In genomic region chr5:107391787-107392186, GRCh38 we compare ENCODE assay signal across 19 cellular contexts.
A peak's percentile ranks its signal among the peaks of the same experiment; 100 is the strongest.
DNase-seq lines count a peak whose midpoint lies in the region; ATAC-seq, FAIRE-seq and TF ChIP-seq lines count a peak whose summit lies in the region.
"Had no signal": no experiment of that assay in that cellular context is flagged by ENCODE, and none has a peak within 500 bp of the region (broad histone marks: within the 10 kb centered on the region; RNA-seq: fewer than 3 reads in every experiment).

No MANE protein-coding gene starts in this region.

- H2AK5ac ChIP-seq in IMR-90 (ENCODE audit: low read depth, low read length) = no peak overlapping the region
- H2AK5ac ChIP-seq in mesendoderm (ENCODE audit: low read length) = no peak overlapping the region

- H3K4me3 ChIP-seq in IMR-90 (ENCODE audit: insufficient read depth, low read depth, low read length) (no peak overlapping the region), GM12878 (no peak overlapping the region), mesendoderm (ENCODE audit: low read length) (no peak overlapping the region), GM23338 (no peak overlapping the region)

- FAIRE-seq in GM12878 (lab: Jason Lieb, UNC) = no peak
- FAIRE-seq: GM12891, H54, HTR-8/SVneo had no signal

- peaks cover 0 to 6% (median 2%) of the 10 kb centered on the region in 3 donors for H3K27me3 Mint-ChIP-seq in CD14-positive monocyte (ENCODE audit: low read depth in 3 of 3)
- H3K27me3 Mint-ChIP-seq in GM23338 (ENCODE audit: insufficient read depth, low read depth, poor library complexity) = no peaks in the 10 kb centered on the region
- H3K27me3 Mint-ChIP-seq: CD4-positive, alpha-beta memory T cell had no signal

- H2AFZ ChIP-seq in IMR-90 (replicated peaks; ENCODE audit: low read length, poor library complexity) = no peak overlapping the region
- no peak overlapping the region for H2AFZ ChIP-seq in GM12878 (ENCODE audit: control insufficient read depth, low read depth, low read length)
- H2AFZ ChIP-seq in GM23338 = no peak overlapping the region

- intact Hi-C loops in CD14-positive monocyte (cut with micrococcal nuclease) (no loop called here), IMR-90 (cut with micrococcal nuclease) (no loop called here), GM12878 (cut with micrococcal nuclease; ENCODE audit: unreplicated experiment) (no loop called here)

- no peak overlapping the region for H4K5ac ChIP-seq in IMR-90 (ENCODE audit: low read depth, low read length)
- H4K5ac ChIP-seq in mesendoderm (ENCODE audit: low read length) = no peak overlapping the region

- H3K27ac ChIP-seq in IMR-90 (ENCODE audit: insufficient read depth, low read length) (no peak overlapping the region), GM12878 (ENCODE audit: control insufficient read depth, insufficient read depth) (no peak overlapping the region), mesendoderm (ENCODE audit: low read depth, low read length) (no peak overlapping the region), GM23338 (ENCODE audit: low read depth) (no peak overlapping the region)
- H3K27ac ChIP-seq: C4-2B had no signal

- TF ChIP-seq POLR2A in IMR-90 (IDR thresholded peaks at IDR 0.05; ENCODE audit: low read depth, low read length) (no peak), GM12878 (IDR thresholded peaks at IDR 0.05; ENCODE audit: low read depth, low read length) (no peak)

- H3K18ac ChIP-seq in IMR-90 (ENCODE audit: low read depth, low read length) (no peak overlapping the region), mesendoderm (ENCODE audit: low read length) (peak overlapping the region; percentile 66)

- H3K14ac ChIP-seq in IMR-90 (replicated peaks; ENCODE audit: low read depth, low read length) = no peak overlapping the region

- H2BK20ac ChIP-seq in IMR-90 (ENCODE audit: low read depth, low read length) = peak overlapping the region; percentile 31; the same call in 1 of the 2 replicates

- H3K9me3 ChIP-seq in IMR-90 (ENCODE audit: control insufficient read depth, insufficient read depth, low read length) (no peaks in the 10 kb centered on the region), GM12878 (replicated peaks; ENCODE audit: control insufficient read depth, insufficient read depth, low read length) (no peaks in the 10 kb centered on the region; the same call in 2 of the 3 replicates)
- H3K9me3 ChIP-seq: BE2C had no signal

- H4K8ac ChIP-seq in IMR-90 (ENCODE audit: low read depth in 2 of 2, low read length in 2 of 2) (no peak overlapping the region), mesendoderm (ENCODE audit: low read depth, low read length) (no peak overlapping the region)

- H2BK120ac ChIP-seq in IMR-90 (ENCODE audit: low read depth, low read length) = no peak overlapping the region
- no peak overlapping the region for H2BK120ac ChIP-seq in mesendoderm (ENCODE audit: low read depth, low read length)

- H3K27me3 ChIP-seq in IMR-90 (ENCODE audit: control insufficient read depth, insufficient read depth, low read length) (no peaks in the 10 kb centered on the region), GM12878 (replicated peaks in 1 of 2; ENCODE audit: control insufficient read depth in 2 of 2, insufficient read depth in 2 of 2, low read length in 1 of 2) (no peaks in the 10 kb centered on the region), mesendoderm (ENCODE audit: insufficient read depth, low read length, poor library complexity) (no peaks in the 10 kb centered on the region), GM23338 (ENCODE audit: insufficient read depth) (no peaks in the 10 kb centered on the region)
- H3K27me3 ChIP-seq: BE2C had no signal

- no peaks in the 10 kb centered on the region for H3K79me2 ChIP-seq in GM12878 (ENCODE audit: control insufficient read depth, insufficient read depth, low read length)
- no peaks in the 10 kb centered on the region for H3K79me2 ChIP-seq in mesendoderm (ENCODE audit: control insufficient read depth, insufficient read depth, low read length)
- no peaks in the 10 kb centered on the region for H3K79me2 ChIP-seq in GM23338 (replicated peaks; ENCODE audit: insufficient read depth)

- peaks cover 32% of the 10 kb centered on the region for H3K4me1 Mint-ChIP-seq in CD14-positive monocyte
- peaks cover 66% of the 10 kb centered on the region for H3K4me1 Mint-ChIP-seq in GM23338

- peaks cover 7% of the 10 kb centered on the region; the same call in 1 of the 2 replicates for H3K9me1 ChIP-seq in IMR-90 (ENCODE audit: insufficient read depth, low read length)

- H2BK15ac ChIP-seq in IMR-90 (ENCODE audit: low read depth, low read length) (0 out of 3 replicates have a peak overlapping the region, but pooled peaks have one; percentile 20), mesendoderm (replicated peaks; ENCODE audit: low read depth) (no peak overlapping the region)

- H3K4me2 ChIP-seq in IMR-90 (ENCODE audit: low read depth, low read length) (no peak overlapping the region), GM12878 (ENCODE audit: control insufficient read depth, insufficient read depth) (no peak overlapping the region), mesendoderm (ENCODE audit: low read length) (no peak overlapping the region), GM23338 (no peak overlapping the region)

- no peaks in the 10 kb centered on the region for H3K36me3 Mint-ChIP-seq in CD14-positive monocyte
- H3K36me3 Mint-ChIP-seq in GM23338 (ENCODE audit: low read depth) = no peaks in the 10 kb centered on the region
- H3K36me3 Mint-ChIP-seq: CD4-positive, alpha-beta memory T cell had no signal

- H2AK9ac ChIP-seq in IMR-90 (replicated peaks; ENCODE audit: low read depth, low read length, poor library complexity) = no peak overlapping the region

- H3K36me3 ChIP-seq in IMR-90 (ENCODE audit: control insufficient read depth, insufficient read depth, low read length) = no peaks in the 10 kb centered on the region
- H3K36me3 ChIP-seq in GM12878 (ENCODE audit: control insufficient read depth in 2 of 2, insufficient read depth in 2 of 2, low read length in 1 of 2) = no peaks in the 10 kb centered on the region
- no peaks in the 10 kb centered on the region for H3K36me3 ChIP-seq in mesendoderm (ENCODE audit: control insufficient read depth, insufficient read depth, low read length)
- H3K36me3 ChIP-seq in GM23338 (ENCODE audit: insufficient read depth) = no peaks in the 10 kb centered on the region
- H3K36me3 ChIP-seq: BE2C had no signal

- H3K4me3 Mint-ChIP-seq in CD14-positive monocyte (no peak overlapping the region), GM23338 (no peak overlapping the region)
- H3K4me3 Mint-ChIP-seq: CD4-positive, alpha-beta memory T cell had no signal

- BruUV-seq in IMR-90 (replicated peaks; lab: Mats Ljungman, UMichigan) = no TSS peak
- no TSS peak for BruUV-seq in GM12878 (replicated peaks; lab: Mats Ljungman, UMichigan)

- no peak overlapping the region for H4K91ac ChIP-seq in IMR-90 (ENCODE audit: insufficient read depth, low read depth, low read length)

- H3K27ac Mint-ChIP-seq in CD14-positive monocyte (peak overlapping the region in 4 of 7 donors; percentile 20 to 54 (median 30)), GM23338 (no peak overlapping the region)
- H3K27ac Mint-ChIP-seq: CD4-positive, alpha-beta memory T cell had no signal

- H3K9me3 Mint-ChIP-seq in CD14-positive monocyte = peaks cover 0 to 1% (median 0%) of the 10 kb centered on the region in 7 donors
- no peaks in the 10 kb centered on the region for H3K9me3 Mint-ChIP-seq in GM23338
- H3K9me3 Mint-ChIP-seq: CD4-positive, alpha-beta memory T cell had no signal

- TF ChIP-seq EP300 in GM12878 (IDR thresholded peaks at IDR 0.05; ENCODE audit: borderline replicate concordance in 1 of 2, control insufficient read depth in 1 of 2, low read depth in 2 of 2, low read length in 2 of 2) = no peak

- WGBS in IMR-90 (ENCODE audit: extremely low coverage in 2 of 2, insufficient read length in 1 of 2), 2 experiments = no CpG with 5 or more reads among the region's 5 CpGs
- WGBS in GM12878 (ENCODE audit: insufficient coverage, insufficient replicate concordance, low lambda C conversion rate, missing lambda C conversion rate) = 84% methylated on average over 5 of the region's 5 CpGs
- WGBS in mesendoderm (ENCODE audit: extremely low coverage, insufficient coverage, low lambda C conversion rate) = no CpG with 5 or more reads among the region's 5 CpGs

- H3K4ac ChIP-seq in IMR-90 (ENCODE audit: low read depth, low read length) (no peak overlapping the region), mesendoderm (ENCODE audit: low read depth, low read length) (no peak overlapping the region)

- RAD21 ChIA-PET in GM12878 (lab: Charles Lee; ENCODE audit: unreplicated experiment) = interaction anchor here (0.9 to 6.3 kb wide), 6 partner anchors 23 to 180 kb away, joined by 3 to 44 read pairs (median 6); no protein-coding TSS in a partner anchor

- no peak for TF ChIP-seq RAD21 in IMR-90 (IDR thresholded peaks at IDR 0.05; ENCODE audit: low read length)
- TF ChIP-seq RAD21 in GM12878 (IDR thresholded peaks at IDR 0.05; ENCODE audit: insufficient read depth, low read depth, low read length) = no peak

- H3F3A ChIP-seq in GM23338 (replicated peaks; ENCODE audit: low read depth) = no peaks in the 10 kb centered on the region

- H3K79me1 ChIP-seq in IMR-90 (ENCODE audit: low read depth in 1 of 2, low read length in 2 of 2) (no peaks in the 10 kb centered on the region), mesendoderm (ENCODE audit: low read length) (peaks cover 2% of the 10 kb centered on the region)

- H3K56ac ChIP-seq in IMR-90 (ENCODE audit: extremely low read depth, insufficient read depth, low read length) (no peak overlapping the region), mesendoderm (ENCODE audit: low read length) (no peak overlapping the region)

- CTCF ChIA-PET in IMR-90 (lab: Yijun Ruan, JAX) (interaction anchor here (0.5 kb wide), 1 partner anchor 160 kb away, joined by 3 read pairs; no protein-coding TSS in a partner anchor), GM12878 (lab: Yijun Ruan, JAX) (interaction anchor here (1.1 to 5.5 kb wide), 4 partner anchors 9 to 282 kb away, joined by 3 to 33 read pairs (median 6); no protein-coding TSS in a partner anchor)

- H4K20me1 ChIP-seq in IMR-90 (ENCODE audit: insufficient read depth, low read length) = no peaks in the 10 kb centered on the region
- H4K20me1 ChIP-seq in GM12878 (ENCODE audit: control insufficient read depth, insufficient read depth) = no peaks in the 10 kb centered on the region
- no peaks in the 10 kb centered on the region for H4K20me1 ChIP-seq in GM23338 (replicated peaks; ENCODE audit: insufficient read depth)

- H2BK5ac ChIP-seq in IMR-90 (ENCODE audit: low read depth, low read length, poor library complexity, severe bottlenecking) (no peak overlapping the region), mesendoderm (ENCODE audit: low read length) (no peak overlapping the region)

- H3K9ac ChIP-seq in IMR-90 (ENCODE audit: low read depth, low read length) (no peak overlapping the region), GM12878 (ENCODE audit: control insufficient read depth, insufficient read depth, low read length) (no peak overlapping the region), mesendoderm (ENCODE audit: low read length) (no peak overlapping the region)

- H3K23ac ChIP-seq in IMR-90 (ENCODE audit: low read depth, low read length) = no peak overlapping the region
- H3K23ac ChIP-seq in mesendoderm (ENCODE audit: low read length) = no peak overlapping the region

- H3K9me2 ChIP-seq in GM23338 (ENCODE audit: insufficient read depth) = peaks cover 7% of the 10 kb centered on the region; the same call in 1 of the 2 replicates

- TF ChIP-seq CTCF in CD14-positive monocyte (IDR thresholded peaks at IDR 0.05) (no peak), IMR-90 (conservative IDR thresholded peaks at IDR 0.05; ENCODE audit: low read depth, low read length) (no peak), GM12878 (IDR thresholded peaks at IDR 0.05 in 2 of 3, conservative IDR thresholded peaks at IDR 0.05 in 1 of 3; ENCODE audit: control insufficient read depth in 2 of 3, extremely low read depth in 1 of 3, insufficient read depth in 1 of 3, low read depth in 3 of 3, low read length in 3 of 3) (no peak), GM23338 (conservative IDR thresholded peaks at IDR 0.05; ENCODE audit: low read depth in 2 of 2) (no peak)

- POLR2A ChIA-PET in IMR-90 (lab: Charles Lee; ENCODE audit: unreplicated experiment) (no interaction called here), GM12878 (lab: Charles Lee) (no interaction called here)

- dilution Hi-C loops in IMR-90 (cut with HindIII; ENCODE audit: low sequenced_read_pairs, unreplicated experiment) = no loop called here

- DNase-seq in CD14-positive monocyte (ENCODE audit: low spot score) = no peak
- DNase-seq in IMR-90 = no peak
- no peak for DNase-seq in GM12878 (ENCODE audit: low read depth, low spot score)
- DNase-seq in mesendoderm = no peak
- no peak for DNase-seq in SIG-M5 (lab: John Stamatoyannopoulos, UW)
- DNase-seq in GM23338 (ENCODE audit: low spot score) = no peak
- DNase-seq: ACHN; BE2C; CD4-positive, alpha-beta memory T cell; DND-41; EL; HCEC 1CT; Kasumi-1; KG1 had no signal

- in situ Hi-C loops in IMR-90 (cut with MboI; ENCODE audit: low sequenced_read_pairs) = no loop called here
- in situ Hi-C loops in GM12878 (cut with MboI) = no loop called here

- SMC1A ChIA-PET in GM12878 (lab: Charles Lee; ENCODE audit: uncharacterized antibody, unreplicated experiment) = interaction anchor here (0.9 to 5.8 kb wide), 14 partner anchors 10 to 179 kb away, joined by 3 to 50 read pairs (median 5); no protein-coding TSS in a partner anchor

- peaks cover 9% of the 10 kb centered on the region for H3K4me1 ChIP-seq in IMR-90 (ENCODE audit: control insufficient read depth, insufficient read depth, low read length)
- peaks cover 30% of the 10 kb centered on the region for H3K4me1 ChIP-seq in GM12878 (ENCODE audit: control insufficient read depth, insufficient read depth, low read length)
- peaks cover 9% of the 10 kb centered on the region for H3K4me1 ChIP-seq in mesendoderm (ENCODE audit: control insufficient read depth, low read depth, low read length)
- peaks cover 57% of the 10 kb centered on the region for H3K4me1 ChIP-seq in GM23338 (ENCODE audit: insufficient read depth)

- ATAC-seq in IMR-90 (ENCODE audit: low read depth) (no peak), GM12878 (no peak), GM23338 (no peak), HG02571 (IDR thresholded peaks at IDR 0.05; ENCODE audit: unreplicated experiment) (no peak)
